ENCODE assay signal across 23 cellular contexts in genomic region chr9:89722712-89723111, GRCh38.
DNase-seq lines count a peak whose midpoint lies in the region; ATAC-seq, FAIRE-seq and TF ChIP-seq lines count a peak whose summit lies in the region.
"Had no signal": no experiment of that assay in that cellular context is flagged by ENCODE, and none has a peak within 500 bp of the region (broad histone marks: within the 10 kb centered on the region; RNA-seq: fewer than 3 reads in every experiment).

No MANE protein-coding gene starts in this region.

- no peaks in the 10 kb centered on the region for H3K27me3 ChIP-seq in KMS-11 (ENCODE audit: insufficient read depth, low read depth)
- H3K27me3 ChIP-seq in hepatocyte, result no peaks in the 10 kb centered on the region
- H3K27me3 ChIP-seq in right atrium auricular region, result no peaks in the 10 kb centered on the region
- H3K27me3 ChIP-seq: BE2C had no signal

- H3K4me1 ChIP-seq in KMS-11 (ENCODE audit: low read depth, poor library complexity, severe bottlenecking) (peaks cover 49% of the 10 kb centered on the region), hepatocyte (ENCODE audit: insufficient read depth) (peaks cover 26% of the 10 kb centered on the region), right atrium auricular region (peaks cover 0 to 8% of the 10 kb centered on the region in 2 donors)
- H3K4me1 ChIP-seq: BE2C had no signal

- DNase-seq in D721Med (ENCODE audit: insufficient read length, low spot score), result peak; percentile 68
- DNase-seq in NCI-H82 (lab: John Stamatoyannopoulos, UW), result peak; percentile 80
- no peak for DNase-seq in hepatocyte (ENCODE audit: low spot score)
- DNase-seq in right atrium auricular region (ENCODE audit: low spot score), result no peak
- DNase-seq in activated CD4-positive, alpha-beta T cell treated with anti-CD3 and anti-CD28 coated beads for 4 hours, result no peak
- DNase-seq: ACHN; BE2C; C1 segment of cervical spinal cord; CD4-positive, CD25-positive, alpha-beta regulatory T cell; CD8-positive, alpha-beta memory T cell; COR-L47; DMS153; DMS79; GDM1; HCEC 1CT had no signal

- H3K4me3 ChIP-seq in KMS-11 (IDR thresholded peaks at IDR 0.05; ENCODE audit: insufficient read depth, low read depth, low read length), result no peak overlapping the region
- no peak overlapping the region for H3K4me3 ChIP-seq in hepatocyte
- no peak overlapping the region for H3K4me3 ChIP-seq in right atrium auricular region
- H3K4me3 ChIP-seq: GM23338 had no signal

- H3K9me3 ChIP-seq in hepatocyte (ENCODE audit: low read depth), result no peaks in the 10 kb centered on the region
- peaks cover 4 to 17% of the 10 kb centered on the region in 2 donors for H3K9me3 ChIP-seq in right atrium auricular region
- H3K9me3 ChIP-seq: BE2C had no signal

- WGBS in hepatocyte (ENCODE audit: low lambda C conversion rate, missing lambda C conversion rate), result 77% methylated on average over 6 of the region's 6 CpGs

- no peak for ATAC-seq in HG03025 (IDR thresholded peaks at IDR 0.05; ENCODE audit: low FRiP score, unreplicated experiment)

- H4K20me1 ChIP-seq in KMS-11 (ENCODE audit: insufficient read depth), result no peaks in the 10 kb centered on the region
- no peaks in the 10 kb centered on the region for H4K20me1 ChIP-seq in hepatocyte (ENCODE audit: insufficient read depth, poor library complexity, severe bottlenecking)

- H3K27ac ChIP-seq in KMS-11 (no peak overlapping the region), hepatocyte (peak overlapping the region; percentile 17), right atrium auricular region (no peak overlapping the region)
- H3K27ac ChIP-seq: HL-60 had no signal

- TF ChIP-seq CTCF in D721Med (IDR thresholded peaks at IDR 0.05; ENCODE audit: insufficient read depth, missing control alignments), result no peak
- no peak for TF ChIP-seq CTCF in KMS-11 (conservative IDR thresholded peaks at IDR 0.05; ENCODE audit: low read depth, low read length)
- TF ChIP-seq CTCF in hepatocyte (IDR thresholded peaks at IDR 0.05; ENCODE audit: poor library complexity), result no peak
- no peak for TF ChIP-seq CTCF in right atrium auricular region (IDR thresholded peaks at IDR 0.05)

- H3K79me2 ChIP-seq in KMS-11 (ENCODE audit: insufficient read depth, low read depth) (no peaks in the 10 kb centered on the region), hepatocyte (no peaks in the 10 kb centered on the region)

- H3K9me2 ChIP-seq in hepatocyte (replicated peaks; ENCODE audit: insufficient read depth), result no peaks in the 10 kb centered on the region

- no peak for FAIRE-seq in D721Med (lab: Jason Lieb, UNC)
- FAIRE-seq: A204.1, GM12892, GM18507, H54 had no signal

- H3K9ac ChIP-seq in KMS-11, result no peak overlapping the region

- H3K36me3 ChIP-seq in KMS-11 (ENCODE audit: insufficient read depth) (no peaks in the 10 kb centered on the region), hepatocyte (replicated peaks; ENCODE audit: insufficient read depth, low read depth) (no peaks in the 10 kb centered on the region), right atrium auricular region (no peaks in the 10 kb centered on the region)
- H3K36me3 ChIP-seq: BE2C had no signal

- peak overlapping the region; percentile 49; the same call in 1 of the 2 replicates for H3K4me2 ChIP-seq in KMS-11
- H3K4me2 ChIP-seq in hepatocyte, result no peak overlapping the region
- H3K4me2 ChIP-seq: GM23338 had no signal

- H2AFZ ChIP-seq in KMS-11 (ENCODE audit: low read depth) (no peak overlapping the region), hepatocyte (no peak overlapping the region)
- H2AFZ ChIP-seq: GM23338 had no signal

Comparison
In these comparisons a context has a peak if more than half of its experiments do, and no peak if none do; other contexts are left out.
1. DNase-seq: peak in D721Med (single experiment) and NCI-H82 (single experiment); none in hepatocyte (single experiment), right atrium auricular region (single experiment) and activated CD4-positive, alpha-beta T cell treated with anti-CD3 and anti-CD28 coated beads for 4 hours (0 of 2).